Comparison of ENCODE assay signal across 14 cellular contexts in genomic region chr4:29805245-29805644, GRCh38.
DNase-seq lines count a peak whose midpoint lies in the region; ATAC-seq and TF ChIP-seq lines count a peak whose summit lies in the region.
"Had no signal": no experiment of that assay in that cellular context is flagged by ENCODE, and none has a peak within 500 bp of the region (broad histone marks: within the 10 kb centered on the region; RNA-seq: fewer than 3 reads in every experiment).

No MANE protein-coding gene starts in this region.

- no peak overlapping the region for H3K27ac ChIP-seq in gastrocnemius medialis
- H3K27ac ChIP-seq: spleen had no signal

- intact Hi-C loops in gastrocnemius medialis (cut with DNase I; ENCODE audit: low total_unique reads): no loop called here

- DNase-seq in DMS53 (lab: John Stamatoyannopoulos, UW) (peak; percentile 65), Kasumi-1 (lab: John Stamatoyannopoulos, UW) (peak; percentile 1 to 32), RPMI8226 (peak; percentile 2), iPS-NIHi11 (ENCODE audit: low spot score) (peak; percentile 18), gastrocnemius medialis (no peak), BE2C (no peak), amniotic stem cell (lab: John Stamatoyannopoulos, UW) (no peak)
- DNase-seq in stimulated activated naive CD4-positive, alpha-beta T cell (lab: John Stamatoyannopoulos, UW): no peak
- DNase-seq: cerebellar nuclear complex; kidney; naive thymus-derived CD4-positive, alpha-beta T cell; NCI-H1436; spleen had no signal

- H3K4me3 ChIP-seq in gastrocnemius medialis (no peak overlapping the region), BE2C (ENCODE audit: low read depth, low read length) (no peak overlapping the region)
- H3K4me3 ChIP-seq: spleen had no signal

- no peak for TF ChIP-seq POLR2A in gastrocnemius medialis (IDR thresholded peaks at IDR 0.05)

- H3K36me3 ChIP-seq in gastrocnemius medialis (no peaks in the 10 kb centered on the region), BE2C (no peaks in the 10 kb centered on the region)
- H3K36me3 ChIP-seq: spleen had no signal

- in situ Hi-C loops in gastrocnemius medialis (cut with MboI; ENCODE audit: low sequenced_read_pairs in 4 of 4): no loop called here

- no peaks in the 10 kb centered on the region for H3K9me3 ChIP-seq in gastrocnemius medialis
- no peaks in the 10 kb centered on the region; the same call in 1 of the 2 replicates for H3K9me3 ChIP-seq in BE2C

- TF ChIP-seq CTCF in gastrocnemius medialis (IDR thresholded peaks at IDR 0.05 in 4 of 5, conservative IDR thresholded peaks at IDR 0.05 in 1 of 5) (no peak), BE2C (IDR thresholded peaks at IDR 0.05; ENCODE audit: low read depth, low read length) (no peak)

- no peak for ATAC-seq in gastrocnemius medialis
- ATAC-seq: esophagus mucosa; naive thymus-derived CD4-positive, alpha-beta T cell had no signal

- H3K4me1 ChIP-seq in gastrocnemius medialis: no peaks in the 10 kb centered on the region
- H3K4me1 ChIP-seq in BE2C: no peaks in the 10 kb centered on the region
- H3K4me1 ChIP-seq: spleen had no signal

- H3K27me3 ChIP-seq in gastrocnemius medialis (no peaks in the 10 kb centered on the region), BE2C (no peaks in the 10 kb centered on the region)
- H3K27me3 ChIP-seq: spleen had no signal

Comparison
In these comparisons a context has a peak if more than half of its experiments do, and no peak if none do; other contexts are left out.
1. DNase-seq: peak in DMS53 (single experiment), Kasumi-1 (2 of 2), RPMI8226 (single experiment) and iPS-NIHi11 (single experiment); none in gastrocnemius medialis (0 of 2), BE2C (single experiment), amniotic stem cell (single experiment) and stimulated activated naive CD4-positive, alpha-beta T cell (0 of 6).